Comparison of ENCODE assay signal across 16 cellular contexts in the genomic region with DNA sequence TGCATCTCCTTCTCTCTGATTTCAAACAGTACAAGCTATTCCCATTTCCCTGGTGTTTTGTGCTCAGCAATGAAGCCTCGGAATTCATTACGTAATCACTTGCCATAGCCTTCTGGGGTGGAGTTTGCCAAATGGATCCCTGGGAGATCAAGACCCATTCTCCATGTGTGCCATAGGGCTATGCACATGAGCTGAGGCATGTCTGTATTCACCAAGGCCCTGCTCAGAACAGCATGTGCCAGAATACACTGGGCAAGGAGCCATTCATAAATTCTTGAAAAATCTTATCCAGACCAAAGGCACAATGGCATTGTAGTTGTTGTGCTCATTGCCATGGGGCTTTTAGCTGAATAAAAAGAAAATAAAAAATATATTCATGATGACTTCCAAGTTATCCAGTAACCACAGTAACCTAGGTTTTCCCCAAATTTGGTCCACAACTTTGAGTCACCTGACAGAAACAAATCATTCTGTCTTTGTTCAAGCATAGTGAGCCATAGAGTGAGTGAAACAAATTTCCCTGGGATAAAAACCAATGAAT. TPM values are rescaled to one million over a fixed set of nuclear protein-coding genes. Genes with fewer than 3 reads are reported as not detected.
A peak's percentile ranks its signal among the peaks of the same experiment; 100 is the strongest.
DNase-seq lines count a peak whose midpoint lies in the region; ATAC-seq, FAIRE-seq and TF ChIP-seq lines count a peak whose summit lies in the region.
"Had no signal": no experiment of that assay in that cellular context is flagged by ENCODE, and none has a peak within 500 bp of the region (broad histone marks: within the 10 kb centered on the region; RNA-seq: fewer than 3 reads in every experiment).

No MANE protein-coding gene starts in this region.

- no peak overlapping the region for H3K9ac ChIP-seq in HepG2 (ENCODE audit: insufficient read depth, low read depth, low read length)

- ATAC-seq in HepG2 (no peak), right lobe of liver (no peak), GM21576 (IDR thresholded peaks at IDR 0.05; ENCODE audit: unreplicated experiment) (no peak), GM19463 (IDR thresholded peaks at IDR 0.05; ENCODE audit: unreplicated experiment) (no peak)
- ATAC-seq: left colon, Panc1 had no signal

- no peaks in the 10 kb centered on the region for H3K79me2 ChIP-seq in HepG2 (ENCODE audit: insufficient read depth, low read length)

- H3K4me1 ChIP-seq in HepG2 (ENCODE audit: insufficient read depth, low read length) (no peaks in the 10 kb centered on the region), right lobe of liver (no peaks in the 10 kb centered on the region)

- intact Hi-C loops in HepG2 (cut with micrococcal nuclease; ENCODE audit: unreplicated experiment) (no loop called here), right lobe of liver (cut with DNase I) (no loop called here), lower leg skin (cut with DNase I; ENCODE audit: low total_unique reads) (no loop called here)

- H3K9me3 ChIP-seq in HepG2 (ENCODE audit: low read length): no peaks in the 10 kb centered on the region
- H3K9me3 ChIP-seq in right lobe of liver: no peaks in the 10 kb centered on the region

- H3K36me3 ChIP-seq in HepG2 (replicated peaks in 1 of 2; ENCODE audit: control insufficient read depth in 1 of 2, insufficient read depth in 2 of 2, low read length in 2 of 2) (no peaks in the 10 kb centered on the region), right lobe of liver (no peaks in the 10 kb centered on the region), kidney epithelial cell (ENCODE audit: control insufficient read depth, insufficient read depth, low read length) (no peaks in the 10 kb centered on the region)

- TF ChIP-seq EP300 in HepG2 (IDR thresholded peaks at IDR 0.05; ENCODE audit: low read depth in 2 of 2, low read length in 2 of 2) (no peak), HepG2 (CRISPR knock-in tag; IDR thresholded peaks at IDR 0.05; ENCODE audit: borderline replicate concordance) (no peak)

- no TSS peak for BruUV-seq in HepG2 (replicated peaks; lab: Mats Ljungman, UMichigan)

- H3K27ac ChIP-seq in HepG2 (ENCODE audit: extremely low read length, insufficient read depth, low read length) (no peak overlapping the region), right lobe of liver (no peak overlapping the region)

- H3K4me3 ChIP-seq in HepG2 (replicated peaks in 1 of 3; ENCODE audit: insufficient read depth in 1 of 3, low read depth in 2 of 3, low read length in 3 of 3) (no peak overlapping the region), right lobe of liver (no peak overlapping the region), cardiac fibroblast (replicated peaks in 1 of 2; ENCODE audit: low read depth in 2 of 2, low read length in 2 of 2) (no peak overlapping the region), kidney epithelial cell (ENCODE audit: low read depth, low read length) (no peak overlapping the region), lower leg skin (ENCODE audit: low read depth, poor library complexity, severe bottlenecking) (no peak overlapping the region)

- H3K4me2 ChIP-seq in HepG2 (ENCODE audit: low read depth, low read length): no peak overlapping the region

- in situ Hi-C loops in HepG2 (cut with HindIII; ENCODE audit: extremely low pct_ligation_motif_present, low pct_unique_long_range_greater_than_20kb): no loop called here

- H3K27me3 ChIP-seq in HepG2 (ENCODE audit: control insufficient read depth in 1 of 2, insufficient read depth in 2 of 2, low read length in 2 of 2) (no peaks in the 10 kb centered on the region), right lobe of liver (no peaks in the 10 kb centered on the region), kidney epithelial cell (ENCODE audit: control insufficient read depth, insufficient read depth, low read length) (no peaks in the 10 kb centered on the region)

- TF ChIP-seq POLR2A in HepG2 (IDR thresholded peaks at IDR 0.05; ENCODE audit: insufficient read depth in 1 of 2, low read depth in 2 of 2, low read length in 2 of 2): no peak
- TF ChIP-seq POLR2A in right lobe of liver (IDR thresholded peaks at IDR 0.05): no peak
- TF ChIP-seq POLR2A in lower leg skin (IDR thresholded peaks at IDR 0.05): no peak

- H2AFZ ChIP-seq in HepG2 (ENCODE audit: low read length): no peak overlapping the region

- POLR2A ChIA-PET in HepG2 (lab: Yijun Ruan, JAX): no interaction called here

- WGBS in HepG2 (ENCODE audit: low lambda C conversion rate): 2% methylated on average over 2 of the region's 2 CpGs
- WGBS in right lobe of liver (ENCODE audit: insufficient coverage, low coverage, low lambda C conversion rate, missing lambda C conversion rate): 71% methylated on average over 2 of the region's 2 CpGs
- WGBS in lower leg skin, 2 donors: 25 to 40% methylated on average over 2 of the region's 2 CpGs

- CTCF ChIA-PET in HepG2 (lab: Yijun Ruan, JAX; ENCODE audit: low intra/inter-chr PET ratio, low total read pairs): no interaction called here

- no peak for FAIRE-seq in HepG2 (lab: Jason Lieb, UNC)

- TF ChIP-seq RAD21 in HepG2 (CRISPR knock-in tag; IDR thresholded peaks at IDR 0.05): no peak

- TF ChIP-seq CTCF in HepG2 (CRISPR knock-in tag; IDR thresholded peaks at IDR 0.05) (no peak), right lobe of liver (IDR thresholded peaks at IDR 0.05) (no peak), cardiac fibroblast (IDR thresholded peaks at IDR 0.05; ENCODE audit: low read depth, low read length) (no peak), kidney epithelial cell (IDR thresholded peaks at IDR 0.05; ENCODE audit: insufficient read depth, low read length, poor library complexity, severe bottlenecking) (no peak), lower leg skin (IDR thresholded peaks at IDR 0.05) (no peak)

- DNase-seq in HepG2 (ENCODE audit: low spot score) (no peak), right lobe of liver (no peak), cardiac fibroblast (ENCODE audit: low read depth in 2 of 2) (peak; percentile 58 to 91), kidney epithelial cell (ENCODE audit: low read depth) (peak; percentile 38), AML-193 (lab: John Stamatoyannopoulos, UW) (no peak), lower leg skin (ENCODE audit: low spot score in 2 of 2) (no peak)
- DNase-seq: activated CD4-positive, CD25-positive, alpha-beta regulatory T cell; activated effector memory CD4-positive, alpha-beta T cell treated with Interleukin-2 at 50 U/mL for 16 hours; effector memory CD4-positive, alpha-beta T cell; left colon; NCI-H1105 treated with DMSO at 0.1 percent for 48 hours; retina had no signal

- no peaks in the 10 kb centered on the region for H4K20me1 ChIP-seq in HepG2 (ENCODE audit: insufficient read depth, low read length)

TF ChIP-seq in HepG2, 621 proteins besides CTCF, POLR2A, EP300 and RAD21:
- TF ChIP-seq YEATS4 (CRISPR knock-in tag; IDR thresholded peaks at IDR 0.05; ENCODE audit: borderline replicate concordance): no peak
- TF ChIP-seq ZNF343 (CRISPR knock-in tag; IDR thresholded peaks at IDR 0.05): no peak
- TF ChIP-seq ERF (CRISPR knock-in tag; IDR thresholded peaks at IDR 0.05): no peak
- no peak for TF ChIP-seq ZFP91 (CRISPR knock-in tag; IDR thresholded peaks at IDR 0.05; ENCODE audit: borderline replicate concordance)
- peak; percentile 47; the same call in 1 of the 2 replicates for TF ChIP-seq ATF7 (IDR thresholded peaks at IDR 0.05)
- no peak for TF ChIP-seq ATF7 (CRISPR knock-in tag; IDR thresholded peaks at IDR 0.05)
TF ChIP-seq in HepG2: peak in this region for 1.

RNA-seq across cellular contexts. Expression of gene CRB1, which starts 53.0 kb away (rescaled TPM):
- total RNA-seq in HepG2 (2016; rRNA removed; fragmentation: Illumina TruSeq; extraction: Trizol) (not detected in 2 replicates), right lobe of liver (under 1 TPM in 1 of 6 experiments, not detected in 5; 0.29 TPM), kidney epithelial cell (0.21 and 0.33 TPM in 2 replicates), lower leg skin (under 1 TPM in 2 of 4 donors, not detected in 2; 0.05 to 0.26 TPM)
- not detected in 2 replicates for total RNA-seq in HepG2 (2016; cell fraction: cytosol; rRNA removed; fragmentation: Illumina TruSeq; extraction: Trizol; ENCODE audit: low read depth)
- not detected in 2 replicates for total RNA-seq in HepG2 (2016; cell fraction: insoluble cytoplasmic fraction; rRNA removed; fragmentation: Illumina TruSeq; extraction: Trizol)
- not detected in 2 replicates for total RNA-seq in HepG2 (2016; cell fraction: membrane; rRNA removed; fragmentation: Illumina TruSeq; extraction: Trizol)
- not detected in 2 replicates for total RNA-seq in HepG2 (2016; cell fraction: nucleus; rRNA removed; fragmentation: Illumina TruSeq; extraction: Trizol)
- 0.01 TPM in 1 of 2 replicates, not detected in the other for polyA plus RNA-seq in HepG2 (2011; rRNA removed)
- 0.01 TPM in 1 of 2 replicates, not detected in the other for polyA plus RNA-seq in HepG2 (2011; cell fraction: cytosol; rRNA removed)
- not detected in 2 replicates for polyA plus RNA-seq in HepG2 (2011; cell fraction: nucleus; rRNA removed)
- polyA plus RNA-seq in HepG2 (2012): not detected in 2 replicates
- not detected in 2 replicates for polyA plus RNA-seq in HepG2 (2016; cell fraction: cytosol; fragmentation: Illumina TruSeq; extraction: Trizol; ENCODE audit: low read depth)
- not detected in 2 replicates for polyA plus RNA-seq in HepG2 (2016; cell fraction: insoluble cytoplasmic fraction; fragmentation: Illumina TruSeq; extraction: Trizol; ENCODE audit: low read depth)
- polyA plus RNA-seq in HepG2 (2016; cell fraction: membrane; fragmentation: Illumina TruSeq; extraction: Trizol; ENCODE audit: low read depth): not detected in 2 replicates
- not detected in 2 replicates for polyA plus RNA-seq in HepG2 (2016; cell fraction: nucleus; fragmentation: Illumina TruSeq; extraction: Trizol; ENCODE audit: insufficient read depth, low read depth)
- 1.9 TPM in 1 of 2 replicates, not detected in the other for polyA minus RNA-seq in HepG2 (2011; rRNA and poly(A)+ RNA removed; ENCODE audit: low replicate concordance)
- not detected in 2 replicates for polyA minus RNA-seq in HepG2 (2011; cell fraction: cytosol; rRNA and poly(A)+ RNA removed)
- 0.13 TPM in 1 of 2 replicates, not detected in the other for polyA minus RNA-seq in HepG2 (2011; cell fraction: nucleus; rRNA and poly(A)+ RNA removed)
- polyA plus RNA-seq: AG04450 had no signal

Comparison
In these comparisons a context has a peak if more than half of its experiments do, and no peak if none do; other contexts are left out.
1. DNase-seq: peak in cardiac fibroblast (2 of 2) and kidney epithelial cell (single experiment); none in HepG2 (single experiment), right lobe of liver (0 of 3), AML-193 (0 of 2) and lower leg skin (0 of 2).